18 cellular contexts compared by ENCODE assay signal in genomic region chr6:161068296-161068695, GRCh38.
DNase-seq lines count a peak whose midpoint lies in the region; ATAC-seq, FAIRE-seq and TF ChIP-seq lines count a peak whose summit lies in the region.
"Had no signal": no experiment of that assay in that cellular context is flagged by ENCODE, and none has a peak within 500 bp of the region (broad histone marks: within the 10 kb centered on the region; RNA-seq: fewer than 3 reads in every experiment).

No MANE protein-coding gene starts in this region.

- ATAC-seq in K562 (no peak; the same call in 2 of the 3 replicates), HG03196 (IDR thresholded peaks at IDR 0.05; ENCODE audit: unreplicated experiment) (no peak)
- ATAC-seq: GM12878, T-helper 17 cell had no signal

- intact Hi-C loops in K562 (cut with micrococcal nuclease), result no loop called here

- H3K36me3 ChIP-seq in K562 (ENCODE audit: control insufficient read depth, insufficient read depth, low read length), result peaks cover 24% of the 10 kb centered on the region

- no TSS peak for BruUV-seq in K562 (replicated peaks; lab: Mats Ljungman, UMichigan)

- no peak overlapping the region for H3K4me2 ChIP-seq in K562 (ENCODE audit: insufficient read depth, low read length)
- H3K4me2 ChIP-seq: PC-9 had no signal

- POLR2A ChIA-PET in K562 (lab: Yijun Ruan, JAX), result interaction anchor here (2.2 kb wide), 1 partner anchor 11 kb away, joined by 7 read pairs; no protein-coding TSS in a partner anchor

- no peak for TF ChIP-seq RAD21 in K562 (CRISPR knock-in tag; conservative IDR thresholded peaks at IDR 0.05 in 1 of 2, IDR thresholded peaks at IDR 0.05 in 1 of 2)

- H2AFZ ChIP-seq in K562 (ENCODE audit: low read depth, low read length), result no peak overlapping the region
- H2AFZ ChIP-seq: GM23248, PC-9 had no signal

- H3K9ac ChIP-seq in K562 (ENCODE audit: insufficient read depth in 1 of 2, low read depth in 2 of 2, low read length in 2 of 2), result no peak overlapping the region
- H3K9ac ChIP-seq: GM23248 had no signal

- CTCF ChIA-PET in K562 (lab: Yijun Ruan, JAX; ENCODE audit: low intra/inter-chr PET ratio), result no interaction called here

- H3K27me3 ChIP-seq in K562 (ENCODE audit: control insufficient read depth in 2 of 2, insufficient read depth in 2 of 2, low read length in 2 of 2), result no peaks in the 10 kb centered on the region

- in situ Hi-C loops in Caki2 (cut with HindIII; ENCODE audit: low pct_unique_long_range_greater_than_20kb, low sequenced_read_pairs), result no loop called here
- in situ Hi-C loops in K562 (cut with MboI), result no loop called here

- no peak for TF ChIP-seq EP300 in K562 (IDR thresholded peaks at IDR 0.05; ENCODE audit: low read length)

- H3K4me1 ChIP-seq in K562 (replicated peaks in 1 of 2; ENCODE audit: control insufficient read depth in 2 of 2, insufficient read depth in 2 of 2, low read length in 2 of 2), result no peaks in the 10 kb centered on the region; a peak in 1 of 5 replicates

- no peak for TF ChIP-seq POLR2A in K562 (conservative IDR thresholded peaks at IDR 0.05)

- WGBS in K562 (ENCODE audit: insufficient coverage, low coverage, missing lambda C conversion rate), result 38% methylated on average over 2 of the region's 2 CpGs

- no peak overlapping the region for H3K27ac ChIP-seq in K562 (ENCODE audit: extremely low read depth, low read depth, low read length)
- H3K27ac ChIP-seq: C4-2B, GM23248, PC-9, RWPE1 had no signal

- H3K9me1 ChIP-seq in K562 (ENCODE audit: control insufficient read depth, insufficient read depth, low read length), result no peaks in the 10 kb centered on the region

- no peaks in the 10 kb centered on the region for H3K9me3 ChIP-seq in K562 (replicated peaks; ENCODE audit: control insufficient read depth, insufficient read depth, low read depth, low read length)

- no peak for TF ChIP-seq CTCF in D721Med (IDR thresholded peaks at IDR 0.05; ENCODE audit: insufficient read depth, missing control alignments)
- TF ChIP-seq CTCF in K562 (IDR thresholded peaks at IDR 0.05 in 2 of 3, conservative IDR thresholded peaks at IDR 0.05 in 1 of 3; ENCODE audit: insufficient read depth in 2 of 3, low read depth in 1 of 3, low read length in 3 of 3), result no peak

- FAIRE-seq in D721Med (lab: Jason Lieb, UNC), result peak; percentile 79
- no peak for FAIRE-seq in K562 (lab: Jason Lieb, UNC)
- FAIRE-seq: GM12878 had no signal

- DNase-seq in Caki2 (ENCODE audit: low read depth) (peak; percentile 13), D721Med (ENCODE audit: insufficient read length, low spot score) (no peak), NCI-H1105 treated with DMSO at 0.1 percent for 48 hours (lab: John Stamatoyannopoulos, UW) (peak; percentile 73), K562 (ENCODE audit: extremely low read depth in 1 of 4, low spot score in 3 of 4) (no peak), GM19238 (ENCODE audit: insufficient read length, low spot score) (no peak), NCI-H1436 treated with DMSO at 0.1 percent for 48 hours (lab: John Stamatoyannopoulos, UW) (no peak)
- DNase-seq: ACHN, AML-193, GM23248, HCEC 1CT, NCI-H2227 treated with DMSO at 0.1 percent for 48 hours, NCI-H526 treated with DMSO at 0.1 percent for 48 hours, PC-9, T-helper 17 cell had no signal

- H3K79me2 ChIP-seq in K562 (ENCODE audit: control insufficient read depth, insufficient read depth, low read length), result peaks cover 19% of the 10 kb centered on the region; the same call in 1 of the 3 replicates

- no peak overlapping the region for H3K4me3 ChIP-seq in K562
- H3K4me3 ChIP-seq: GM12878, GM23248, PC-9 had no signal

- H4K20me1 ChIP-seq in K562 (replicated peaks; ENCODE audit: control insufficient read depth, insufficient read depth, low read length), result no peaks in the 10 kb centered on the region

TF ChIP-seq in K562, 482 proteins besides CTCF, POLR2A, EP300 and RAD21 (continues in another document):
- TF ChIP-seq CBFB (CRISPR knock-in tag; IDR thresholded peaks at IDR 0.05), result 0 out of 2 replicates have a peak, but pooled peaks have one; percentile 27
- TF ChIP-seq ZFP1 (CRISPR knock-in tag; IDR thresholded peaks at IDR 0.05), result no peak
- no peak for TF ChIP-seq IRF2 (CRISPR knock-in tag; IDR thresholded peaks at IDR 0.05)
- TF ChIP-seq SETDB1 (IDR thresholded peaks at IDR 0.05; ENCODE audit: low read length), result no peak
- no peak for TF ChIP-seq JUN (IDR thresholded peaks at IDR 0.05; ENCODE audit: borderline replicate concordance, low read depth, low read length)
- TF ChIP-seq JUN (CRISPR knock-in tag; IDR thresholded peaks at IDR 0.05; ENCODE audit: borderline replicate concordance), result no peak
- no peak for TF ChIP-seq DDX20 (tag; IDR thresholded peaks at IDR 0.05; ENCODE audit: low read depth)
- no peak for TF ChIP-seq ZNF57 (CRISPR knock-in tag; IDR thresholded peaks at IDR 0.05)
- TF ChIP-seq, protein P1, sequence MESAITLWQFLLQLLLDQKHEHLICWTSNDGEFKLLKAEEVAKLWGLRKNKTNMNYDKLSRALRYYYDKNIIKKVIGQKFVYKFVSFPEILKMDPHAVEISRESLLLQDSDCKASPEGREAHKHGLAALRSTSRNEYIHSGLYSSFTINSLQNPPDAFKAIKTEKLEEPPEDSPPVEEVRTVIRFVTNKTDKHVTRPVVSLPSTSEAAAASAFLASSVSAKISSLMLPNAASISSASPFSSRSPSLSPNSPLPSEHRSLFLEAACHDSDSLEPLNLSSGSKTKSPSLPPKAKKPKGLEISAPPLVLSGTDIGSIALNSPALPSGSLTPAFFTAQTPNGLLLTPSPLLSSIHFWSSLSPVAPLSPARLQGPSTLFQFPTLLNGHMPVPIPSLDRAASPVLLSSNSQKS (CRISPR knock-in tag; IDR thresholded peaks at IDR 0.05), result no peak
- no peak for TF ChIP-seq NFE2L1 (tag; IDR thresholded peaks at IDR 0.05; ENCODE audit: borderline replicate concordance, low read depth)
- TF ChIP-seq, protein P2, sequence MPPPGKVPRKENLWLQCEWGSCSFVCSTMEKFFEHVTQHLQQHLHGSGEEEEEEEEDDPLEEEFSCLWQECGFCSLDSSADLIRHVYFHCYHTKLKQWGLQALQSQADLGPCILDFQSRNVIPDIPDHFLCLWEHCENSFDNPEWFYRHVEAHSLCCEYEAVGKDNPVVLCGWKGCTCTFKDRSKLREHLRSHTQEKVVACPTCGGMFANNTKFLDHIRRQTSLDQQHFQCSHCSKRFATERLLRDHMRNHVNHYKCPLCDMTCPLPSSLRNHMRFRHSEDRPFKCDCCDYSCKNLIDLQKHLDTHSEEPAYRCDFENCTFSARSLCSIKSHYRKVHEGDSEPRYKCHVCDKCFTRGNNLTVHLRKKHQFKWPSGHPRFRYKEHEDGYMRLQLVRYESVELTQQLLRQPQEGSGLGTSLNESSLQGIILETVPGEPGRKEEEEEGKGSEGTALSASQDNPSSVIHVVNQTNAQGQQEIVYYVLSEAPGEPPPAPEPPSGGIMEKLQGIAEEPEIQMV (tag; conservative IDR thresholded peaks at IDR 0.05; ENCODE audit: low read depth), result no peak
- TF ChIP-seq JUND (IDR thresholded peaks at IDR 0.05; ENCODE audit: borderline replicate concordance, low read depth, low read length), result no peak
- TF ChIP-seq JUND (tag; IDR thresholded peaks at IDR 0.05; ENCODE audit: borderline replicate concordance, low read depth, low read length), result no peak
- no peak for TF ChIP-seq NR4A1 (CRISPR knock-in tag; IDR thresholded peaks at IDR 0.05)
- TF ChIP-seq NR4A1 (tag; IDR thresholded peaks at IDR 0.05), result no peak
- no peak for TF ChIP-seq HNRNPH1 (optimal IDR thresholded peaks at IDR 0.05; ENCODE audit: low read depth, low read length)
- no peak for TF ChIP-seq ESRRA (IDR thresholded peaks at IDR 0.05; ENCODE audit: borderline replicate concordance, low read depth)
- TF ChIP-seq, protein P3, sequence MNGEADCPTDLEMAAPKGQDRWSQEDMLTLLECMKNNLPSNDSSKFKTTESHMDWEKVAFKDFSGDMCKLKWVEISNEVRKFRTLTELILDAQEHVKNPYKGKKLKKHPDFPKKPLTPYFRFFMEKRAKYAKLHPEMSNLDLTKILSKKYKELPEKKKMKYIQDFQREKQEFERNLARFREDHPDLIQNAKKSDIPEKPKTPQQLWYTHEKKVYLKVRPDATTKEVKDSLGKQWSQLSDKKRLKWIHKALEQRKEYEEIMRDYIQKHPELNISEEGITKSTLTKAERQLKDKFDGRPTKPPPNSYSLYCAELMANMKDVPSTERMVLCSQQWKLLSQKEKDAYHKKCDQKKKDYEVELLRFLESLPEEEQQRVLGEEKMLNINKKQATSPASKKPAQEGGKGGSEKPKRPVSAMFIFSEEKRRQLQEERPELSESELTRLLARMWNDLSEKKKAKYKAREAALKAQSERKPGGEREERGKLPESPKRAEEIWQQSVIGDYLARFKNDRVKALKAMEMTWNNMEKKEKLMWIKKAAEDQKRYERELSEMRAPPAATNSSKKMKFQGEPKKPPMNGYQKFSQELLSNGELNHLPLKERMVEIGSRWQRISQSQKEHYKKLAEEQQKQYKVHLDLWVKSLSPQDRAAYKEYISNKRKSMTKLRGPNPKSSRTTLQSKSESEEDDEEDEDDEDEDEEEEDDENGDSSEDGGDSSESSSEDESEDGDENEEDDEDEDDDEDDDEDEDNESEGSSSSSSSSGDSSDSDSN (IDR thresholded peaks at IDR 0.05; ENCODE audit: borderline replicate concordance in 1 of 2, low read depth in 2 of 2, low read length in 2 of 2), result no peak
- TF ChIP-seq MEF2D (tag; conservative IDR thresholded peaks at IDR 0.05; ENCODE audit: low read depth), result no peak
- TF ChIP-seq XRCC5 (IDR thresholded peaks at IDR 0.05; ENCODE audit: low read depth, low read length), result no peak
- TF ChIP-seq CBX2 (IDR thresholded peaks at IDR 0.05; ENCODE audit: insufficient read depth, low read length, poor library complexity, severe bottlenecking), result no peak
- no peak for TF ChIP-seq POLR2G (IDR thresholded peaks at IDR 0.05; ENCODE audit: low read depth, low read length)
- TF ChIP-seq PURB (CRISPR knock-in tag; IDR thresholded peaks at IDR 0.05; ENCODE audit: low read depth), result no peak
- TF ChIP-seq ZNF707 (CRISPR knock-in tag; conservative IDR thresholded peaks at IDR 0.05), result no peak
- TF ChIP-seq CCNT2 (IDR thresholded peaks at IDR 0.05; ENCODE audit: borderline replicate concordance, extremely low read depth, insufficient read length, low read depth, low read length), result no peak
- TF ChIP-seq CEBPB (tag; IDR thresholded peaks at IDR 0.05), result no peak
- no peak for TF ChIP-seq FOXM1 (IDR thresholded peaks at IDR 0.05; ENCODE audit: low read depth)
- TF ChIP-seq FOXM1 (CRISPR knock-in tag; IDR thresholded peaks at IDR 0.05; ENCODE audit: low read depth), result 0 out of 2 replicates have a peak, but pooled peaks have one; percentile 34
- no peak for TF ChIP-seq ZNF165 (CRISPR knock-in tag; IDR thresholded peaks at IDR 0.05; ENCODE audit: borderline replicate concordance)
- no peak for TF ChIP-seq KLF1 (tag; IDR thresholded peaks at IDR 0.05)
- TF ChIP-seq ZFP36 (IDR thresholded peaks at IDR 0.05; ENCODE audit: low read depth, low read length, partially characterized antibody), result peak; percentile 37
- TF ChIP-seq POU5F1 (IDR thresholded peaks at IDR 0.05; ENCODE audit: borderline replicate concordance, low read depth, low read length, partially characterized antibody), result no peak

Comparison
In these comparisons a context has a peak if more than half of its experiments do, and no peak if none do; other contexts are left out.
1. DNase-seq: peak in Caki2 (single experiment) and NCI-H1105 treated with DMSO at 0.1 percent for 48 hours (single experiment); none in D721Med (single experiment), K562 (0 of 4), GM19238 (single experiment) and NCI-H1436 treated with DMSO at 0.1 percent for 48 hours (single experiment).